29 cellular contexts compared by ENCODE assay signal in the genomic region with DNA sequence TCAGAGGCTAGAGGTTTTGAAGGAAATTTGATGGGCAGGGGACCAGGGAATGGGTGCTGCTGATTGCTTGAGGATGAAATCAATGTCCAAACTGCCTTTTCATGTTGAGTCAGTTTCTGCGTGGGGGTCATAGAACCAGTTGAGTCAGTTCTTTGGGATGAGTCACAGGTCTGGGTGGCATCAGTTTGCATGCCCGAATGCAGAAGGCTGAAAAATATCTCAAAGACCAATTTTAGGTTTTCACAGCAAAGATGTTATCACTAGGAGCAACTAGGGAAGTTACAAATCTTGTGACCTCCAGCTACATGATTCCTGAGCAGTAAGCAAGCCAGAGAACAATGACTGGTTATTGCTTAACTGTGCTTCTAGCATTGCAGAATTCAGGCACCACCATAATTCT.
DNase-seq lines count a peak whose midpoint lies in the region; ATAC-seq, FAIRE-seq and TF ChIP-seq lines count a peak whose summit lies in the region.
"Had no signal": no experiment of that assay in that cellular context is flagged by ENCODE, and none has a peak within 500 bp of the region (broad histone marks: within the 10 kb centered on the region; RNA-seq: fewer than 3 reads in every experiment).

No MANE protein-coding gene starts in this region.

- BruUV-seq in MCF 10A (replicated peaks; lab: Mats Ljungman, UMichigan), result no TSS peak

- H3K4me1 ChIP-seq in breast epithelium, result no peaks in the 10 kb centered on the region

- H3K36me3 Mint-ChIP-seq in MCF 10A (ENCODE audit: insufficient read depth, unreplicated experiment), result no peaks in the 10 kb centered on the region
- H3K36me3 Mint-ChIP-seq in chondrocyte (ENCODE audit: low read depth), result no peaks in the 10 kb centered on the region
- H3K36me3 Mint-ChIP-seq: activated naive CD4-positive, alpha-beta T cell treated with anti-CD3 and anti-CD28 coated beads, Interleukin-2, amount 10 ng/mL, durations not matched to agents 7 days and 5 days; CD4-positive, alpha-beta memory T cell had no signal

- ATAC-seq in esophagus mucosa (peak; percentile 69), left lobe of liver (no peak)
- ATAC-seq: GM12878, HCT116 had no signal

- no peak overlapping the region for H3K27ac ChIP-seq in breast epithelium
- H3K27ac ChIP-seq: ovary, VCaP had no signal

- TF ChIP-seq CTCF in MCF 10A (IDR thresholded peaks at IDR 0.05; ENCODE audit: unreplicated experiment) (no peak), breast epithelium (IDR thresholded peaks at IDR 0.05) (no peak), chondrocyte (IDR thresholded peaks at IDR 0.05) (no peak)

- no peaks in the 10 kb centered on the region for H3K27me3 ChIP-seq in breast epithelium

- peak; percentile 18 for DNase-seq in MCF 10A (ENCODE audit: unreplicated experiment)
- no peak for DNase-seq in breast epithelium (ENCODE audit: low spot score in 2 of 2)
- DNase-seq in RCC 7860 (ENCODE audit: low spot score), result peak; percentile 85
- DNase-seq in urothelium cell line (ENCODE audit: low spot score), result peak; percentile 26
- no peak for DNase-seq in chondrocyte (ENCODE audit: low spot score)
- no peak for DNase-seq in D341Med (ENCODE audit: low spot score)
- DNase-seq in left lobe of liver (ENCODE audit: low spot score), result no peak
- DNase-seq: 8988T; activated CD4-positive, alpha-beta T cell treated with anti-CD3 and anti-CD28 coated beads, Interleukin-2, amount 10 ng/mL, durations not matched to agents 7 days and 5 days; activated naive CD4-positive, alpha-beta T cell treated with anti-CD3 and anti-CD28 coated beads, Interleukin-2, amount 10 ng/mL, durations not matched to agents 7 days and 5 days; AML-193; amygdala; caudate nucleus; CD4-positive, alpha-beta memory T cell; dermis blood vessel endothelial cell; DMS79; MM.1S; NCI-H1694; NCI-H2171; NCI-H524 treated with DMSO at 0.1 percent for 48 hours; NK-92 treated with Interleukin-12 subunit alpha and Interleukin-12 subunit beta, amount 100 ng/mL, for 24 hours; ovary had no signal

- H3K9me3 Mint-ChIP-seq in MCF 10A (ENCODE audit: unreplicated experiment), result no peaks in the 10 kb centered on the region
- peaks cover 6% of the 10 kb centered on the region for H3K9me3 Mint-ChIP-seq in chondrocyte (ENCODE audit: low read depth)
- H3K9me3 Mint-ChIP-seq: activated CD4-positive, alpha-beta T cell treated with anti-CD3 and anti-CD28 coated beads, Interleukin-2, amount 10 ng/mL, durations not matched to agents 7 days and 5 days had no signal

- no peaks in the 10 kb centered on the region for H3K9me3 ChIP-seq in breast epithelium
- H3K9me3 ChIP-seq: ovary had no signal

- no peak for TF ChIP-seq POLR2A in breast epithelium (IDR thresholded peaks at IDR 0.05)

- H3K27ac Mint-ChIP-seq in MCF 10A (ENCODE audit: low read depth, unreplicated experiment) (no peak overlapping the region), chondrocyte (ENCODE audit: unreplicated experiment) (no peak overlapping the region)
- H3K27ac Mint-ChIP-seq: activated CD4-positive, alpha-beta T cell treated with anti-CD3 and anti-CD28 coated beads, Interleukin-2, amount 10 ng/mL, durations not matched to agents 7 days and 5 days; activated naive CD4-positive, alpha-beta T cell treated with anti-CD3 and anti-CD28 coated beads, Interleukin-2, amount 10 ng/mL, durations not matched to agents 7 days and 5 days; CD4-positive, alpha-beta memory T cell; nephron had no signal

- peaks cover 13% of the 10 kb centered on the region for H3K27me3 Mint-ChIP-seq in MCF 10A (ENCODE audit: insufficient read depth, unreplicated experiment)
- peaks cover 7% of the 10 kb centered on the region for H3K27me3 Mint-ChIP-seq in chondrocyte (ENCODE audit: low read depth)
- H3K27me3 Mint-ChIP-seq: activated CD4-positive, alpha-beta T cell treated with anti-CD3 and anti-CD28 coated beads, Interleukin-2, amount 10 ng/mL, durations not matched to agents 7 days and 5 days; activated naive CD4-positive, alpha-beta T cell treated with anti-CD3 and anti-CD28 coated beads, Interleukin-2, amount 10 ng/mL, durations not matched to agents 7 days and 5 days; CD4-positive, alpha-beta memory T cell had no signal

- intact Hi-C loops in MCF 10A (cut with micrococcal nuclease) (no loop called here), breast epithelium (cut with DNase I; ENCODE audit: low total_unique reads) (no loop called here)

- H3K4me3 ChIP-seq in breast epithelium, result no peak overlapping the region
- H3K4me3 ChIP-seq: GM12878, ovary, smooth muscle cell had no signal

- no peaks in the 10 kb centered on the region for H3K36me3 ChIP-seq in breast epithelium
- H3K36me3 ChIP-seq: ovary had no signal

- POLR2A ChIA-PET in MCF 10A (lab: Yijun Ruan, JAX), result no interaction called here

- FAIRE-seq in RCC 7860 (lab: Jason Lieb, UNC) (peak; percentile 83), urothelium cell line (lab: Jason Lieb, UNC) (peak; percentile 40)
- FAIRE-seq: endometrium, GM12878 had no signal

- H3K4me1 Mint-ChIP-seq in MCF 10A (ENCODE audit: insufficient read depth, unreplicated experiment) (no peaks in the 10 kb centered on the region), chondrocyte (ENCODE audit: low read depth) (no peaks in the 10 kb centered on the region)
- H3K4me1 Mint-ChIP-seq: activated CD4-positive, alpha-beta T cell treated with anti-CD3 and anti-CD28 coated beads, Interleukin-2, amount 10 ng/mL, durations not matched to agents 7 days and 5 days; activated naive CD4-positive, alpha-beta T cell treated with anti-CD3 and anti-CD28 coated beads, Interleukin-2, amount 10 ng/mL, durations not matched to agents 7 days and 5 days; CD4-positive, alpha-beta memory T cell; nephron had no signal

- CTCF ChIA-PET in MCF 10A (lab: Yijun Ruan, JAX), result interaction anchor here (0.6 kb wide), 1 partner anchor 190 kb away, joined by 3 read pairs; no protein-coding TSS in a partner anchor

- H3K4me3 Mint-ChIP-seq in MCF 10A (ENCODE audit: unreplicated experiment) (no peak overlapping the region), chondrocyte (ENCODE audit: unreplicated experiment) (no peak overlapping the region)
- H3K4me3 Mint-ChIP-seq: activated CD4-positive, alpha-beta T cell treated with anti-CD3 and anti-CD28 coated beads, Interleukin-2, amount 10 ng/mL, durations not matched to agents 7 days and 5 days; activated naive CD4-positive, alpha-beta T cell treated with anti-CD3 and anti-CD28 coated beads, Interleukin-2, amount 10 ng/mL, durations not matched to agents 7 days and 5 days; CD4-positive, alpha-beta memory T cell; nephron had no signal

Comparison
In these comparisons a context has a peak if more than half of its experiments do, and no peak if none do; other contexts are left out.
1. DNase-seq: peak in MCF 10A (single experiment), RCC 7860 (single experiment) and urothelium cell line (single experiment); none in breast epithelium (0 of 2), chondrocyte (single experiment), D341Med (single experiment) and left lobe of liver (single experiment).